ENCODE assay signal across 19 cellular contexts in the genomic region with DNA sequence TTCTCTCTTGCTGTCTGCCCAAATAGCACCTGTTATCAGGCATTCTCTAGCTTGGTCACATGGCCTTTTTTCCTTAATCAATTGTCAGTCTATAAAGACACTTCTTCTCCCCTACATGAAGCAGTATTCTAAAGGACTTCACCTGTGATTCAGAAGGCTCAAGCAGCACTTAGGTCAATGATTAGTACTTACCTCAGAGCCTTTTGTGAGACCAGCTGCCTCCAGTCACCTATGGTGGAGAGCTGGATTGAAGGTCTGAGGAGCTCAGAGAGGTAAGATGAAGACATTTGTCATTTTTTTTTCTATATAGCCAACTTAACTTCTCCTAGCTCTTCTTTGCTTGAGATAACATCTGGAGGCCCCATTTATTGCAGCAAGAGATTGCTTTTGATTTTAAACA.
"Had no signal": no experiment of that assay in that cellular context is flagged by ENCODE, and none has a peak within 500 bp of the region (broad histone marks: within the 10 kb centered on the region; RNA-seq: fewer than 3 reads in every experiment).

No MANE protein-coding gene starts in this region.

- H3K4me1 ChIP-seq: lower lobe of right lung, suprapubic skin, thyroid gland had no signal

- H3K4me3 ChIP-seq: esophagus squamous epithelium, gastroesophageal sphincter, left ventricle myocardium inferior, lower lobe of right lung, ovary, suprapubic skin, thyroid gland had no signal

- ATAC-seq: lower lobe of right lung; natural killer cell; stimulated activated effector memory CD8-positive, alpha-beta T cell treated with anti-CD3 and anti-CD28 coated beads, Interleukin-12 subunit alpha, Interleukin-12 subunit beta, amount 100 ng/mL, for 72 hours; stimulated activated naive CD8-positive, alpha-beta T cell treated with anti-CD3 and anti-CD28 coated beads, Interleukin-15, Interleukin-2, amounts not matched to agents 100 U/mL and 50 U/mL, for 24 hours had no signal

- DNase-seq: dermis blood vessel endothelial cell; esophagus squamous epithelium; foreskin fibroblast; glutamatergic neuron; immature natural killer cell; left ventricle myocardium inferior; lower lobe of right lung; natural killer cell; nucleus accumbens; ovary; right cardiac atrium; small intestine; stimulated activated CD4-positive, alpha-beta T cell treated with anti-CD3 and anti-CD28 coated beads, Interleukin-12 subunit alpha, Interleukin-12 subunit beta, amount 100 ng/mL, for 4 hours; stimulated activated CD8-positive, alpha-beta memory T cell treated with anti-CD3 and anti-CD28 coated beads, Interleukin-4, amount 100 ng/mL, for 48 hours; stimulated activated naive CD8-positive, alpha-beta T cell treated with anti-CD3 and anti-CD28 coated beads, Interleukin-15, Interleukin-2, amounts not matched to agents 100 U/mL and 50 U/mL, for 24 hours; thyroid gland had no signal

- H3K27ac ChIP-seq: esophagus squamous epithelium, gastroesophageal sphincter, left ventricle myocardium inferior, lower lobe of right lung, ovary, suprapubic skin, thyroid gland had no signal

- H3K36me3 ChIP-seq: esophagus squamous epithelium, gastroesophageal sphincter, left ventricle myocardium inferior, lower lobe of right lung, ovary, suprapubic skin, thyroid gland had no signal

- H3K9me3 ChIP-seq: esophagus squamous epithelium, gastroesophageal sphincter, left ventricle myocardium inferior, lower lobe of right lung, ovary, suprapubic skin, thyroid gland had no signal

- H3K27me3 ChIP-seq: esophagus squamous epithelium, gastroesophageal sphincter, ovary, suprapubic skin, thyroid gland had no signal
